In genomic region chr19:47479701-47480503, GRCh38 we compare ENCODE assay signal across 21 cellular contexts. TPM values are rescaled to one million over a fixed set of nuclear protein-coding genes. Genes with fewer than 3 reads are reported as not detected.
DNase-seq lines count a peak whose midpoint lies in the region; ATAC-seq, FAIRE-seq and TF ChIP-seq lines count a peak whose summit lies in the region.
"Had no signal": no experiment of that assay in that cellular context is flagged by ENCODE, and none has a peak within 500 bp of the region (broad histone marks: within the 10 kb centered on the region; RNA-seq: fewer than 3 reads in every experiment).

No MANE protein-coding gene starts in this region.

- TF ChIP-seq POLR2A in A549 (IDR thresholded peaks at IDR 0.05; ENCODE audit: low read length), result no peak

- DNase-seq in A549 (ENCODE audit: low read depth in 1 of 2, low spot score in 1 of 2), result no peak
- no peak for DNase-seq in coronary artery (ENCODE audit: low spot score)
- DNase-seq in BE2C, result no peak
- no peak for DNase-seq in HT-29 (ENCODE audit: low spot score)
- no peak for DNase-seq in activated T-cell treated with anti-CD3 and anti-CD28 coated beads, Interleukin-2, amount 50 U/mL, for 72 hours
- DNase-seq: activated CD4-positive, alpha-beta T cell treated with anti-CD3 and anti-CD28 coated beads for 36 hours; activated T-cell treated with anti-CD3 and anti-CD28 coated beads, Interleukin-2, amount 50 U/mL, for 24 hours; anterior cingulate cortex; DMS79; PC-3; stimulated activated CD4-positive, alpha-beta T cell treated with anti-CD3 and anti-CD28 coated beads, Interleukin-4, amount 100 ng/mL, for 24 hours; stimulated activated naive CD4-positive, alpha-beta T cell; T-helper 1 cell; uterus had no signal

- H3K4me3 ChIP-seq in A549, result no peak overlapping the region
- no peak overlapping the region for H3K4me3 ChIP-seq in HEK293 (ENCODE audit: low read depth, low read length)
- peak overlapping the region; percentile 46 for H3K4me3 ChIP-seq in coronary artery
- peak overlapping the region; percentile 83 for H3K4me3 ChIP-seq in iPS-20b (ENCODE audit: low read length)
- H3K4me3 ChIP-seq in BE2C (ENCODE audit: low read depth, low read length), result no peak overlapping the region
- H3K4me3 ChIP-seq: uterus had no signal

- no peak overlapping the region for H3K27ac Mint-ChIP-seq in activated T-cell treated with anti-CD3 and anti-CD28 coated beads, Interleukin-2, amount 50 U/mL, for 72 hours
- H3K27ac Mint-ChIP-seq: activated CD4-positive, alpha-beta T cell treated with anti-CD3 and anti-CD28 coated beads for 36 hours; activated T-cell treated with anti-CD3 and anti-CD28 coated beads, Interleukin-2, amount 50 U/mL, for 24 hours had no signal

- peaks cover 12% of the 10 kb centered on the region for H3K4me1 Mint-ChIP-seq in activated T-cell treated with anti-CD3 and anti-CD28 coated beads, Interleukin-2, amount 50 U/mL, for 72 hours (ENCODE audit: low read depth)

- no peaks in the 10 kb centered on the region for H3K27me3 Mint-ChIP-seq in activated T-cell treated with anti-CD3 and anti-CD28 coated beads, Interleukin-2, amount 50 U/mL, for 72 hours (ENCODE audit: low read depth)
- H3K27me3 Mint-ChIP-seq: activated CD4-positive, alpha-beta T cell treated with anti-CD3 and anti-CD28 coated beads for 36 hours; activated T-cell treated with anti-CD3 and anti-CD28 coated beads, Interleukin-2, amount 50 U/mL, for 24 hours had no signal

- H3K4me1 ChIP-seq in A549 (peaks cover 9% of the 10 kb centered on the region; the same call in 2 of the 3 replicates), HEK293 (ENCODE audit: control insufficient read depth, insufficient read depth, low read length) (no peaks in the 10 kb centered on the region), iPS-20b (ENCODE audit: insufficient read depth, low read length) (no peaks in the 10 kb centered on the region), BE2C (no peaks in the 10 kb centered on the region)
- H3K4me1 ChIP-seq: uterus had no signal

- no peaks in the 10 kb centered on the region for H3K36me3 ChIP-seq in HEK293 (ENCODE audit: control insufficient read depth in 2 of 2, insufficient read depth in 1 of 2, low read length in 2 of 2)
- 0 out of 2 replicates have a peak, but pooled peaks cover 3% of the 10 kb centered on the region for H3K36me3 ChIP-seq in iPS-20b (ENCODE audit: insufficient read depth, low read depth, low read length)
- H3K36me3 ChIP-seq in BE2C, result no peaks in the 10 kb centered on the region
- H3K36me3 ChIP-seq: uterus had no signal

- no peak for FAIRE-seq in A549 (lab: Jason Lieb, UNC)
- FAIRE-seq: GM12892, GM19239 had no signal

- H3K4me2 ChIP-seq in A549, result 0 out of 3 replicates have a peak overlapping the region, but pooled peaks have one; percentile 9

- TF ChIP-seq CTCF in A549 (IDR thresholded peaks at IDR 0.05) (no peak), HEK293 (tag by site-specific recombination; IDR thresholded peaks at IDR 0.05) (no peak), coronary artery (IDR thresholded peaks at IDR 0.05) (no peak), BE2C (IDR thresholded peaks at IDR 0.05; ENCODE audit: low read depth, low read length) (no peak)

- H3K27ac ChIP-seq in A549, result no peak overlapping the region
- no peak overlapping the region for H3K27ac ChIP-seq in HEK293 (ENCODE audit: extremely low read depth, low read depth, low read length)
- no peak overlapping the region for H3K27ac ChIP-seq in coronary artery
- no peak overlapping the region for H3K27ac ChIP-seq in iPS-20b (ENCODE audit: low read length)
- H3K27ac ChIP-seq: uterus had no signal

- TF ChIP-seq EP300 in A549 (IDR thresholded peaks at IDR 0.05), result no peak

- 70% methylated on average over 18 of the region's 39 CpGs for WGBS in A549 (ENCODE audit: missing lambda C conversion rate)

- H3K9me3 Mint-ChIP-seq in activated T-cell treated with anti-CD3 and anti-CD28 coated beads, Interleukin-2, amount 50 U/mL, for 72 hours, result no peaks in the 10 kb centered on the region
- H3K9me3 Mint-ChIP-seq: activated T-cell treated with anti-CD3 and anti-CD28 coated beads, Interleukin-2, amount 50 U/mL, for 24 hours had no signal

- H3K36me3 Mint-ChIP-seq in activated T-cell treated with anti-CD3 and anti-CD28 coated beads, Interleukin-2, amount 50 U/mL, for 72 hours (ENCODE audit: insufficient read depth in 2 of 2), result peaks cover under 1 to 2% of the 10 kb centered on the region in 2 donors

- POLR2A ChIA-PET in A549 (lab: Yijun Ruan, JAX), result no interaction called here
- POLR2A ChIA-PET in HEK293 (lab: Yijun Ruan, JAX), result interaction anchor here (0.5 kb wide), 1 partner anchor 150 kb away, joined by 4 read pairs; no protein-coding TSS in a partner anchor

- TF ChIP-seq RAD21 in A549 (conservative IDR thresholded peaks at IDR 0.05 in 1 of 2, IDR thresholded peaks at IDR 0.05 in 1 of 2), result no peak

- no peak overlapping the region for H3K4me3 Mint-ChIP-seq in activated T-cell treated with anti-CD3 and anti-CD28 coated beads, Interleukin-2, amount 50 U/mL, for 72 hours
- H3K4me3 Mint-ChIP-seq: activated CD4-positive, alpha-beta T cell treated with anti-CD3 and anti-CD28 coated beads for 36 hours; activated T-cell treated with anti-CD3 and anti-CD28 coated beads, Interleukin-2, amount 50 U/mL, for 24 hours had no signal

- H3K9ac ChIP-seq in iPS-20b (ENCODE audit: low read depth, low read length), result peak overlapping the region; percentile 70; the same call in 1 of the 2 replicates

- no peaks in the 10 kb centered on the region for H3K9me3 ChIP-seq in A549
- no peaks in the 10 kb centered on the region for H3K9me3 ChIP-seq in HEK293 (ENCODE audit: control insufficient read depth, insufficient read depth, low read depth, low read length)
- H3K9me3 ChIP-seq in iPS-20b (ENCODE audit: insufficient read depth, low read depth, low read length), result no peaks in the 10 kb centered on the region
- no peaks in the 10 kb centered on the region for H3K9me3 ChIP-seq in BE2C
- H3K9me3 ChIP-seq: uterus had no signal

- no peak for ATAC-seq in A549
- no peak for ATAC-seq in HG02610 (IDR thresholded peaks at IDR 0.05; ENCODE audit: unreplicated experiment)
- no peak for ATAC-seq in activated T-cell treated with anti-CD3 and anti-CD28 coated beads, Interleukin-2, amount 50 U/mL, for 72 hours (replicated peaks in 1 of 2)
- ATAC-seq: activated CD4-positive, alpha-beta T cell treated with anti-CD3 and anti-CD28 coated beads for 36 hours; PC-3 had no signal

- CTCF ChIA-PET in A549 (lab: Yijun Ruan, JAX), result interaction anchor here (0.9 to 3.2 kb wide), 6 partner anchors 12 to 52 kb away, joined by 3 to 18 read pairs (median 4); no protein-coding TSS in a partner anchor
- CTCF ChIA-PET in HEK293 (lab: Yijun Ruan, JAX), result interaction anchor here (1.2 to 1.5 kb wide), 3 partner anchors 43 to 47 kb away, joined by 4 to 7 read pairs (median 4); no protein-coding TSS in a partner anchor

- H3K27me3 ChIP-seq in iPS-20b (ENCODE audit: insufficient read depth, low read length), result peaks cover 5% of the 10 kb centered on the region; the same call in 1 of the 2 replicates
- H3K27me3 ChIP-seq in BE2C, result no peaks in the 10 kb centered on the region
- H3K27me3 ChIP-seq: uterus had no signal

TF ChIP-seq in A549, 52 proteins besides CTCF, POLR2A, EP300 and RAD21 (continues in another document):
- TF ChIP-seq HOXA7 (CRISPR knock-in tag; IDR thresholded peaks at IDR 0.05) (no peak), ESRRA (IDR thresholded peaks at IDR 0.05; ENCODE audit: borderline replicate concordance, low read length) (no peak), CHD2 (IDR thresholded peaks at IDR 0.05; ENCODE audit: low read length, partially characterized antibody) (no peak)

TF ChIP-seq in HEK293, 187 proteins besides CTCF, POLR2A, EP300 and RAD21:
- TF ChIP-seq ZNF2 (tag by site-specific recombination; IDR thresholded peaks at IDR 0.05) (no peak), YY2 (tag by site-specific recombination; IDR thresholded peaks at IDR 0.05) (no peak), KLF8 (tag by site-specific recombination; IDR thresholded peaks at IDR 0.05) (peak; percentile 76; the same call in 1 of the 2 replicates), SP2 (tag by site-specific recombination; IDR thresholded peaks at IDR 0.05) (no peak), KLF1 (tag by site-specific recombination; IDR thresholded peaks at IDR 0.05) (peak; percentile 99)
TF ChIP-seq in HEK293: peak in this region for 2.

RNA-seq across cellular contexts. Expression of gene KPTN, which starts 4.1 kb away (rescaled TPM):
- polyA plus RNA-seq in A549 (2011; rRNA removed) (10.6 and 12.5 TPM in 2 replicates), A549 (2017; fragmentation: RNase III; extraction: RNeasy Plus Mini Kit Qiagen cat#74134 plus additional on column Dnase treatment) (20.6 to 22.1 TPM (median 20.8 TPM) in 3 replicates)
- polyA plus RNA-seq in A549 (2012; cell fraction: cytosol; rRNA removed), result 26.3 and 28.7 TPM in 2 replicates
- polyA plus RNA-seq in A549 (2012; cell fraction: nucleus; rRNA removed), result 62.7 and 66.3 TPM in 2 replicates
- 13.7 and 15.6 TPM in 2 replicates for polyA minus RNA-seq in A549 (2011; rRNA and poly(A)+ RNA removed)
- 27.9 TPM for polyA plus RNA-seq in BE2C (2012; ENCODE audit: insufficient read depth, insufficient read length, low read depth)
- 26.2 and 30.1 TPM in 2 replicates for total RNA-seq in HT-29 (2014; rRNA removed; shearing (Covaris generic))
- 10 to 100 TPM in 1 of 2 donors, 1 to 10 TPM in 1; 7.2 to 10.5 TPM for total RNA-seq in activated T-cell treated with anti-CD3 and anti-CD28 coated beads, Interleukin-2, amount 50 U/mL, for 72 hours

RNA-seq across cellular contexts. Expression of gene SLC8A2, which starts 8.2 kb away (rescaled TPM):
- 0.12 and 0.35 TPM in 2 replicates for polyA plus RNA-seq in A549 (2011; rRNA removed)
- polyA plus RNA-seq in A549 (2012; cell fraction: cytosol; rRNA removed), result 0.09 and 0.23 TPM in 2 replicates
- 0.23 and 0.70 TPM in 2 replicates for polyA plus RNA-seq in A549 (2012; cell fraction: nucleus; rRNA removed)
- polyA plus RNA-seq in A549 (2017; fragmentation: RNase III; extraction: RNeasy Plus Mini Kit Qiagen cat#74134 plus additional on column Dnase treatment), result 0.15 to 0.30 TPM (median 0.17 TPM) in 3 replicates
- polyA minus RNA-seq in A549 (2011; rRNA and poly(A)+ RNA removed), result 1.8 and 2.3 TPM in 2 replicates
- polyA plus RNA-seq in BE2C (2012; ENCODE audit: insufficient read depth, insufficient read length, low read depth), result 1.8 TPM
- 0.83 and 3.6 TPM in 2 replicates for total RNA-seq in HT-29 (2014; rRNA removed; shearing (Covaris generic))
- total RNA-seq in activated T-cell treated with anti-CD3 and anti-CD28 coated beads, Interleukin-2, amount 50 U/mL, for 72 hours, result under 1 TPM; 0.17 to 0.97 TPM
- total RNA-seq: M059J, pulmonary artery endothelial cell had no signal

RNA-seq across cellular contexts. Expression of gene NAPA, which starts 35.0 kb away (rescaled TPM):
- polyA plus RNA-seq in A549 (2011; rRNA removed), result 69.6 and 74.3 TPM in 2 replicates
- polyA plus RNA-seq in A549 (2012; cell fraction: cytosol; rRNA removed), result 111 and 125 TPM in 2 replicates
- 107 and 121 TPM in 2 replicates for polyA plus RNA-seq in A549 (2012; cell fraction: nucleus; rRNA removed)
- 92.5 to 101 TPM (median 94.2 TPM) in 3 replicates for polyA plus RNA-seq in A549 (2017; fragmentation: RNase III; extraction: RNeasy Plus Mini Kit Qiagen cat#74134 plus additional on column Dnase treatment)
- polyA minus RNA-seq in A549 (2011; rRNA and poly(A)+ RNA removed), result 100.0 and 132 TPM in 2 replicates
- polyA plus RNA-seq in BE2C (2012; ENCODE audit: insufficient read depth, insufficient read length, low read depth), result 386 TPM
- 193 and 224 TPM in 2 replicates for total RNA-seq in HT-29 (2014; rRNA removed; shearing (Covaris generic))
- total RNA-seq in activated T-cell treated with anti-CD3 and anti-CD28 coated beads, Interleukin-2, amount 50 U/mL, for 72 hours, result 10 to 100 TPM; 64.4 to 71.5 TPM

Comparison
In these comparisons a context has a peak if more than half of its experiments do, and no peak if none do; other contexts are left out.
1. H3K4me3 ChIP-seq: peak in coronary artery (single experiment) and iPS-20b (single experiment); none in A549 (single experiment), HEK293 (single experiment) and BE2C (single experiment).